ENCODE assay signal across 9 cellular contexts in the genomic region with DNA sequence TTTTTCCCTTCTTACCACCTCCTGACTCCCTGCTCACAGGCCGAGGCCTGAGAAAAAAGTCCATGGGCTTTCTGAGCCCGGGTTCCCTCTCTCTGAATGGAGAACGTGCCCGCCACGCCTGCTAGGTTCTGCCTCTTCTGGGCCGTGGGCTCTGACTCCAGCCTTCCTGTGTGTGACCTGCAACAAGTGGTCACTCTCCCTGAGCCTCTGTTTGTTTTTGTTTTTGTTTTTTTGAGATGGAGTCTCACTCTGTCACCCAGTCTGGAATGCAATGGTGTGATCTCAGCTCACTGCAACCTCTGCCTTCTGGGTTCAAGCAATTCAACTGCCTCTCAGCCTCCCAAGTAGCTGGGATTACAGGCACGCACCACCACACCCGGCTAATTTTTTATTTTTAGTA. TPM values are rescaled to one million over a fixed set of nuclear protein-coding genes. Genes with fewer than 3 reads are reported as not detected.
"Had no signal": no experiment of that assay in that cellular context is flagged by ENCODE, and none has a peak within 500 bp of the region (broad histone marks: within the 10 kb centered on the region; RNA-seq: fewer than 3 reads in every experiment).

No MANE protein-coding gene starts in this region.

- H3K9ac ChIP-seq: GM23248 had no signal

- H3K4me1 ChIP-seq: HAP-1 had no signal

- H2AFZ ChIP-seq: GM23248 had no signal

- H3K9me3 ChIP-seq: HAP-1 had no signal

- H3K4me3 ChIP-seq: GM23248, HAP-1, K562 had no signal

- ATAC-seq: HCT116, K562 had no signal

- H3K27ac ChIP-seq: GM23248 had no signal

- H3K36me3 ChIP-seq: HAP-1 had no signal

- DNase-seq: GM23248, GOT3, H7, IMR-90, KG1 had no signal

RNA-seq across cellular contexts. Expression of a gene that starts 17.9 kb away (rescaled TPM):
- total RNA-seq: HT-29, K562 had no signal
- polyA plus RNA-seq: K562 had no signal
